In the genomic region with DNA sequence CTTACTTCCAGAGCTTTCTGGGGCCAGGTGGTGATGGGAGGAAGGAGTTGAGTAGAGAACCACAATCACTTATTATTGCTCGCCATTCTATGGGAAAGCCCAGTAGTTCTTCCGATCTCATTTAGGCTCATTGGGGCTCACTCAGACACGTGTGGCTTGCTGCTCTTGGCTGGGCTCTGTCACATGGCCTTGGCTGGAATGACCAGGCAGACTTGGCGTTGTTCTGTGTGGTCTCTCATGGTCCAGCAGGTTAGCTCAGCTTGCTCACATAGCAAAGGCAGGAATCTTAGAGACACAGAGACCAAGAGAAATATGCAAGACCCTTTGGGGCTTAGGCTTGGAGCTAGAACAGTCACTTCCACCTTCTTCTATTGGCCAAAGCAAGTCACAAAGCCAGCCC, we compare ENCODE assay signal across 18 cellular contexts.
DNase-seq lines count a peak whose midpoint lies in the region; ATAC-seq, FAIRE-seq and TF ChIP-seq lines count a peak whose summit lies in the region.
"Had no signal": no experiment of that assay in that cellular context is flagged by ENCODE, and none has a peak within 500 bp of the region (broad histone marks: within the 10 kb centered on the region; RNA-seq: fewer than 3 reads in every experiment).

No MANE protein-coding gene starts in this region.

- H3K4me3 ChIP-seq in bronchial epithelial cell (ENCODE audit: low read depth, low read length) (no peak overlapping the region), neural progenitor cell (no peak overlapping the region), hepatocyte (no peak overlapping the region)

- H3K27me3 ChIP-seq in bronchial epithelial cell (ENCODE audit: control insufficient read depth, insufficient read depth, low read length) (no peaks in the 10 kb centered on the region), neural progenitor cell (no peaks in the 10 kb centered on the region), hepatocyte (no peaks in the 10 kb centered on the region)

- no peak overlapping the region for H3K9ac ChIP-seq in neural progenitor cell

- H3K4me3 Mint-ChIP-seq in natural killer cell = peak overlapping the region; percentile 7
- H3K4me3 Mint-ChIP-seq in neural progenitor cell = no peak overlapping the region
- H3K4me3 Mint-ChIP-seq: CD4-positive, alpha-beta memory T cell had no signal

- H3K27ac ChIP-seq in neural progenitor cell = no peak overlapping the region
- H3K27ac ChIP-seq in hepatocyte = no peak overlapping the region

- H3K36me3 Mint-ChIP-seq in natural killer cell = no peaks in the 10 kb centered on the region
- H3K36me3 Mint-ChIP-seq in neural progenitor cell = peaks cover 7% of the 10 kb centered on the region
- H3K36me3 Mint-ChIP-seq: CD4-positive, alpha-beta memory T cell had no signal

- H3K9me3 ChIP-seq in neural progenitor cell (ENCODE audit: low read depth) (no peaks in the 10 kb centered on the region), hepatocyte (ENCODE audit: low read depth) (no peaks in the 10 kb centered on the region)

- no peaks in the 10 kb centered on the region for H3K9me2 ChIP-seq in hepatocyte (replicated peaks; ENCODE audit: insufficient read depth)

- peaks cover 9 to 10% of the 10 kb centered on the region in 2 donors for H3K9me3 Mint-ChIP-seq in natural killer cell
- H3K9me3 Mint-ChIP-seq in neural progenitor cell = no peaks in the 10 kb centered on the region
- H3K9me3 Mint-ChIP-seq: CD4-positive, alpha-beta memory T cell had no signal

- no peak for DNase-seq in bronchial epithelial cell (ENCODE audit: low read depth)
- DNase-seq in natural killer cell = no peak
- DNase-seq in neural progenitor cell (ENCODE audit: low spot score) = no peak
- DNase-seq in hepatocyte (ENCODE audit: low spot score) = no peak
- no peak for DNase-seq in NCI-H345 treated with DMSO at 0.1 percent for 48 hours (lab: John Stamatoyannopoulos, UW; ENCODE audit: unreplicated experiment)
- DNase-seq: C1 segment of cervical spinal cord; Calu3; CD4-positive, alpha-beta memory T cell; COR-L47; DMS53; DMS79 treated with DMSO at 0.1 percent for 48 hours; GF-D8; H7; HCEC 1CT had no signal

- peak; percentile 32 for FAIRE-seq in bronchial epithelial cell (lab: Jason Lieb, UNC)
- FAIRE-seq: GM12891, GM18507, H1 had no signal

- H3K79me2 ChIP-seq in neural progenitor cell (ENCODE audit: low read depth) = no peaks in the 10 kb centered on the region
- H3K79me2 ChIP-seq in hepatocyte = no peaks in the 10 kb centered on the region

- H3K36me3 ChIP-seq in bronchial epithelial cell (ENCODE audit: control insufficient read depth, insufficient read depth, low read length) (no peaks in the 10 kb centered on the region), neural progenitor cell (no peaks in the 10 kb centered on the region), hepatocyte (replicated peaks; ENCODE audit: insufficient read depth, low read depth) (no peaks in the 10 kb centered on the region)

- H3K27ac Mint-ChIP-seq in natural killer cell (peak overlapping the region; percentile 83 to 95), neural progenitor cell (peak overlapping the region; percentile 86)

- 90% methylated on average over 4 of the region's 4 CpGs for WGBS in hepatocyte (ENCODE audit: low lambda C conversion rate, missing lambda C conversion rate)

- H3K4me1 Mint-ChIP-seq in natural killer cell = peaks cover 66 to 78% of the 10 kb centered on the region in 2 donors
- H3K4me1 Mint-ChIP-seq in neural progenitor cell = peaks cover 25% of the 10 kb centered on the region

- H3F3A ChIP-seq in neural progenitor cell (ENCODE audit: low read depth) = no peaks in the 10 kb centered on the region

- H4K20me1 ChIP-seq in neural progenitor cell (ENCODE audit: low read depth) = peaks cover 62% of the 10 kb centered on the region
- H4K20me1 ChIP-seq in hepatocyte (ENCODE audit: insufficient read depth, poor library complexity, severe bottlenecking) = no peaks in the 10 kb centered on the region

- H3K4me2 ChIP-seq in neural progenitor cell (no peak overlapping the region), hepatocyte (no peak overlapping the region)

- H3K27me3 Mint-ChIP-seq in natural killer cell (ENCODE audit: low read depth in 2 of 2) (no peaks in the 10 kb centered on the region), neural progenitor cell (ENCODE audit: insufficient read depth, low read depth) (peaks cover 6% of the 10 kb centered on the region)

- no peak overlapping the region for H2AFZ ChIP-seq in neural progenitor cell (replicated peaks)
- no peak overlapping the region for H2AFZ ChIP-seq in hepatocyte

- TF ChIP-seq CTCF in bronchial epithelial cell (IDR thresholded peaks at IDR 0.05; ENCODE audit: insufficient read depth, low read length, severe bottlenecking) (no peak), natural killer cell (IDR thresholded peaks at IDR 0.05) (no peak), neural progenitor cell (IDR thresholded peaks at IDR 0.05) (no peak), hepatocyte (IDR thresholded peaks at IDR 0.05; ENCODE audit: poor library complexity) (no peak)

- intact Hi-C loops in natural killer cell (cut with micrococcal nuclease) = loop anchor here (5.0 kb wide), 2 partner anchors 113 to 223 kb away; a partner anchor contains a TSS

- H3K4me1 ChIP-seq in neural progenitor cell = no peaks in the 10 kb centered on the region
- peaks cover 5% of the 10 kb centered on the region for H3K4me1 ChIP-seq in hepatocyte (ENCODE audit: insufficient read depth)

- ATAC-seq in natural killer cell = no peak
- no peak for ATAC-seq in HG03039 (IDR thresholded peaks at IDR 0.05; ENCODE audit: unreplicated experiment)
